7 cellular contexts compared by ENCODE assay signal in the genomic region with DNA sequence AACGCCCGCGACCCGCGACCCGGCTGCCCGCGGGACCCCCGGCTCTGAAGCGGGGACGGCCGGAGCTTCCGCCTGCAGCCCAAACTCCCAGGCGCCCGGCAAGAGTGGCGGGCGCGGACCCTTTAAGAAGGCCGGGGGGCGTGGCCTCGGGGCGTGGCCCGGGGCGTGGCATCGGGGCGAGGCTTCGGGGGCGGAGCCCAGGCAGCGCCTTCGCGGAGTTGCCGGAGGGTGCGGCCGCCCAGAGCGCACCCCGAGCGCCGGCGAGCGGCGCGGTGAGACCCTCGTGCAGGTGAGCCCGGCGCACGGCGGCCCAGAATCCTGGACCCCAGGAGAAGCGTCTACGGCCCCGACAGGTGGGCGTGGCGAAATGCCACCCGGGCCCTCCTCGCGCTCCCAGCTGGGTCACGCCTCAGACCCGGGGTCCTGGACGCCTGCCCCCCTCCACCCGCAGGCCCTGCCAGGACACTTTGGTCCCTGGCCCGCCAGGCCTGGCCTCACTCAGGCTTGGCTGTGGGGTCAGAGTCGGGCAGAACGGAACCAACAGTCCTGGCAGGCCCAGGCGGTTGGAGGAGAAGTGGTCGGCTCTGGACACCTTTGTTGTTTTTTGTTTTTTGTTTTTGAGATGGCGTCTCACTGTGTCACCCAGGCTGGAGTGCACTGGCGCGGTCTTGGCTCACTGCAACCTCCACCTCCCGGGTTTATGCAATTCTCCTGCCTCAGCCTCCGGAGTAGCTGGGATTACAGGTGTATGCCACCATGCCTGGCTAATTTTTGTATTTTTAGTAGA. TPM values are rescaled to one million over a fixed set of nuclear protein-coding genes. Genes with fewer than 3 reads are reported as not detected.
DNase-seq lines count a peak whose midpoint lies in the region; ATAC-seq and TF ChIP-seq lines count a peak whose summit lies in the region.

No MANE protein-coding gene starts in this region.

- no peak for TF ChIP-seq POLR2A in breast epithelium (IDR thresholded peaks at IDR 0.05)

- TF ChIP-seq CTCF in GM13977 (IDR thresholded peaks at IDR 0.05; ENCODE audit: extremely low read depth, insufficient read depth, missing control alignments) (no peak), WERI-Rb-1 (IDR thresholded peaks at IDR 0.05; ENCODE audit: low read depth, low read length) (no peak), breast epithelium (IDR thresholded peaks at IDR 0.05) (no peak)

- in situ Hi-C loops in GM13977 (cut with MboI; ENCODE audit: low pct_unique_long_range_greater_than_20kb, low sequenced_read_pairs, unreplicated experiment) = no loop called here

- peak overlapping the region; percentile 58 for H3K27ac ChIP-seq in WERI-Rb-1
- no peak overlapping the region for H3K27ac ChIP-seq in breast epithelium

- peak overlapping the region; percentile 45 for H3K4me3 ChIP-seq in WERI-Rb-1 (ENCODE audit: low read depth, low read length)
- peak overlapping the region; percentile 40 to 71 (median 64) for H3K4me3 ChIP-seq in breast epithelium

- ATAC-seq in HG02623 (IDR thresholded peaks at IDR 0.05; ENCODE audit: unreplicated experiment) = peak; percentile 58

- intact Hi-C loops in breast epithelium (cut with DNase I; ENCODE audit: low total_unique reads) = loop anchor here (5.0 kb wide), 1 partner anchor 62 kb away; no protein-coding TSS in a partner anchor

- H3K27me3 ChIP-seq in WERI-Rb-1 (ENCODE audit: insufficient read depth, low read depth, severe bottlenecking) (peaks cover 17% of the 10 kb centered on the region), breast epithelium (peaks cover 0 to 20% of the 10 kb centered on the region in 2 donors)

- peaks cover 6 to 7% of the 10 kb centered on the region in 2 donors for H3K4me1 ChIP-seq in breast epithelium

- peaks cover 7% of the 10 kb centered on the region; the same call in 1 of the 2 replicates for H3K36me3 ChIP-seq in WERI-Rb-1
- H3K36me3 ChIP-seq in breast epithelium = no peaks in the 10 kb centered on the region

- DNase-seq in GM13977 (ENCODE audit: low spot score) (peak; percentile 99), NCI-H146 treated with DMSO at 0.1 percent for 48 hours (lab: John Stamatoyannopoulos, UW; ENCODE audit: unreplicated experiment) (peak; percentile 25), WERI-Rb-1 (peak; percentile 85), breast epithelium (ENCODE audit: low spot score in 2 of 2) (peak; percentile 79 to 85), iris pigment epithelial cell (ENCODE audit: low read depth) (peak; percentile 72)
- peak; percentile 83 to 95 (median 91) for DNase-seq in stimulated activated CD4-positive, alpha-beta T cell treated with anti-CD3 and anti-CD28 coated beads, Interleukin-12 subunit alpha, Interleukin-12 subunit beta, amount 100 ng/mL, for 48 hours (ENCODE audit: low read depth in 2 of 3, low spot score in 1 of 3)

- no peaks in the 10 kb centered on the region for H3K9me3 ChIP-seq in WERI-Rb-1 (ENCODE audit: severe bottlenecking)
- no peaks in the 10 kb centered on the region for H3K9me3 ChIP-seq in breast epithelium

RNA-seq across cellular contexts. Expression of a gene that starts 14.4 kb away (rescaled TPM):
- total RNA-seq in breast epithelium = 1 to 10 TPM in 1 of 3 donors, under 1 TPM in 1, not detected in 1; 0.33 to 2.8 TPM

RNA-seq across cellular contexts. Expression of a gene that starts 39.8 kb away (rescaled TPM):
- total RNA-seq in breast epithelium = 10 to 100 TPM in 2 of 3 donors, 1 to 10 TPM in 1; 9.1 to 37.0 (median 30.5) TPM

RNA-seq across cellular contexts. Expression of a gene that starts 46.4 kb away (rescaled TPM):
- 10 to 100 TPM; 15.5 to 31.5 (median 18.0) TPM for total RNA-seq in breast epithelium

RNA-seq across cellular contexts. Expression of a gene that starts 56.2 kb away (rescaled TPM):
- total RNA-seq in breast epithelium = 10 to 100 TPM in 2 of 3 donors, 1 to 10 TPM in 1; 6.9 to 24.0 (median 12.5) TPM

RNA-seq across cellular contexts. Expression of a gene that starts 59.8 kb away (rescaled TPM):
- 10 to 100 TPM in 2 of 3 donors, 1 to 10 TPM in 1; 8.3 to 36.4 (median 34.2) TPM for total RNA-seq in breast epithelium

Comparison
In these comparisons a context has a peak if more than half of its experiments do, and no peak if none do; other contexts are left out.
1. DNase-seq: peak in every context shown above with its lines; median percentile 99 in GM13977; 91 in stimulated activated CD4-positive, alpha-beta T cell treated with anti-CD3 and anti-CD28 coated beads, Interleukin-12 subunit alpha, Interleukin-12 subunit beta, amount 100 ng/mL, for 48 hours; 85 in WERI-Rb-1; 82 in breast epithelium; 72 in iris pigment epithelial cell; 25 in NCI-H146 treated with DMSO at 0.1 percent for 48 hours.